8 cellular contexts compared by ENCODE assay signal in genomic region chr14:55620277-55620676, GRCh38.
"Had no signal": no experiment of that assay in that cellular context is flagged by ENCODE, and none has a peak within 500 bp of the region (broad histone marks: within the 10 kb centered on the region; RNA-seq: fewer than 3 reads in every experiment).

No MANE protein-coding gene starts in this region.

- FAIRE-seq: HepG2 had no signal

- H3K4me1 ChIP-seq: HAP-1 had no signal

- H2AFZ ChIP-seq: GM23248 had no signal

- H3K4me3 ChIP-seq: GM23248, HAP-1 had no signal

- H3K9ac ChIP-seq: GM23248 had no signal

- DNase-seq: GM23248, GOT3, H7, KG1 had no signal

- ATAC-seq: HCT116, HepG2 had no signal

- H3K27ac ChIP-seq: GM23248, HL-60 had no signal
